Comparison of ENCODE assay signal across 8 cellular contexts in genomic region chr17:2393184-2393953, GRCh38. TPM values are rescaled to one million over a fixed set of nuclear protein-coding genes. Genes with fewer than 3 reads are reported as not detected.
DNase-seq lines count a peak whose midpoint lies in the region; ATAC-seq and TF ChIP-seq lines count a peak whose summit lies in the region.

No MANE protein-coding gene starts in this region.

- peak overlapping the region; percentile 71 for H3K4me3 ChIP-seq in Jurkat, Clone E6-1 (ENCODE audit: low read length)
- peak overlapping the region; percentile 56 to 61 for H3K4me3 ChIP-seq in foreskin fibroblast (ENCODE audit: low read depth in 1 of 2, low read length in 2 of 2)
- H3K4me3 ChIP-seq in neural progenitor cell = peak overlapping the region; percentile 69
- H3K4me3 ChIP-seq in stomach smooth muscle (ENCODE audit: low read length in 2 of 2) = peak overlapping the region; percentile 72 to 79

- H3F3A ChIP-seq in neural progenitor cell (ENCODE audit: low read depth) = peaks cover 53% of the 10 kb centered on the region

- peak overlapping the region; percentile 43 for H3K9ac ChIP-seq in neural progenitor cell
- peak overlapping the region; percentile 83 to 94 for H3K9ac ChIP-seq in stomach smooth muscle (ENCODE audit: low read length in 2 of 2)

- peak overlapping the region; percentile 94 for H3K4me2 ChIP-seq in neural progenitor cell

- peak overlapping the region; percentile 73 for H2AFZ ChIP-seq in neural progenitor cell (replicated peaks)

- H3K36me3 Mint-ChIP-seq in neural progenitor cell = peaks cover 7% of the 10 kb centered on the region

- peak overlapping the region; percentile 80 for H3K4me3 Mint-ChIP-seq in neural progenitor cell

- no peaks in the 10 kb centered on the region for H3K36me3 ChIP-seq in neural progenitor cell
- peaks cover 0 to 3% of the 10 kb centered on the region in 2 donors for H3K36me3 ChIP-seq in stomach smooth muscle (ENCODE audit: control insufficient read depth in 2 of 2, insufficient read depth in 2 of 2, low read length in 2 of 2)

- peaks cover 72% of the 10 kb centered on the region for H3K4me1 Mint-ChIP-seq in neural progenitor cell

- H4K20me1 ChIP-seq in neural progenitor cell (ENCODE audit: low read depth) = peaks cover 68% of the 10 kb centered on the region

- H3K27ac Mint-ChIP-seq in neural progenitor cell = peak overlapping the region; percentile 78

- TF ChIP-seq CTCF in foreskin fibroblast (IDR thresholded peaks at IDR 0.05; ENCODE audit: low read depth, low read length) (no peak), neural progenitor cell (IDR thresholded peaks at IDR 0.05) (no peak)

- H3K79me2 ChIP-seq in neural progenitor cell (ENCODE audit: low read depth) = peaks cover 52% of the 10 kb centered on the region

- no peaks in the 10 kb centered on the region for H3K27me3 ChIP-seq in neural progenitor cell
- no peaks in the 10 kb centered on the region for H3K27me3 ChIP-seq in stomach smooth muscle (ENCODE audit: control insufficient read depth in 1 of 2, insufficient read depth in 2 of 2, low read length in 2 of 2)

- peak overlapping the region; percentile 78 for H3K27ac ChIP-seq in neural progenitor cell
- peak overlapping the region; percentile 96 for H3K27ac ChIP-seq in stomach smooth muscle (ENCODE audit: low read length)

- ATAC-seq in GM21619 (IDR thresholded peaks at IDR 0.05; ENCODE audit: unreplicated experiment) = peak; percentile 36

- H3K9me3 ChIP-seq in neural progenitor cell (ENCODE audit: low read depth) (no peaks in the 10 kb centered on the region), stomach smooth muscle (ENCODE audit: control insufficient read depth in 2 of 2, low read length in 2 of 2) (no peaks in the 10 kb centered on the region)

- H3K27me3 Mint-ChIP-seq in neural progenitor cell (ENCODE audit: insufficient read depth, low read depth) = peaks cover 19% of the 10 kb centered on the region

- DNase-seq in Daoy (ENCODE audit: low read depth) (peak; percentile 95), SHP77 (lab: John Stamatoyannopoulos, UW) (peak; percentile 85 to 91), activated gamma-delta T cell treated with Interleukin-2 at 50 U/mL for 16 hours (peak; percentile 86), foreskin fibroblast (peak; percentile 85 to 95), neural progenitor cell (ENCODE audit: low spot score) (peak; percentile 95)
- peak; percentile 73 for DNase-seq in Jurkat, Clone E6-1 (ENCODE audit: low read depth, low spot score)

- no peaks in the 10 kb centered on the region for H3K9me3 Mint-ChIP-seq in neural progenitor cell

- H3K4me1 ChIP-seq in neural progenitor cell (peaks cover 43% of the 10 kb centered on the region), stomach smooth muscle (ENCODE audit: control insufficient read depth, insufficient read depth, low read length) (peaks cover 72% of the 10 kb centered on the region)

RNA-seq across cellular contexts. Expression of gene MNT, which starts 7.5 kb away (rescaled TPM):
- total RNA-seq in Daoy (2014; rRNA removed; shearing (Covaris generic)) = 1.2 and 1.7 TPM in 2 replicates
- polyA plus RNA-seq in Jurkat, Clone E6-1 (2012; ENCODE audit: insufficient read depth, insufficient read length) = 14.9 TPM
- total RNA-seq in neural progenitor cell (ENCODE audit: low replicate concordance) = 2.2 and 11.1 TPM in 2 replicates

RNA-seq across cellular contexts. Expression of gene SGSM2, which starts 56.1 kb away (rescaled TPM):
- total RNA-seq in Daoy (2014; rRNA removed; shearing (Covaris generic)) = 34.5 and 40.2 TPM in 2 replicates
- polyA plus RNA-seq in Jurkat, Clone E6-1 (2012; ENCODE audit: insufficient read depth, insufficient read length) = 56.2 TPM
- total RNA-seq in neural progenitor cell (ENCODE audit: low replicate concordance) = 39.0 and 70.7 TPM in 2 replicates

RNA-seq across cellular contexts. Expression of gene TSR1, which starts 57.1 kb away (rescaled TPM):
- 117 and 127 TPM in 2 replicates for total RNA-seq in Daoy (2014; rRNA removed; shearing (Covaris generic))
- 70.8 TPM for polyA plus RNA-seq in Jurkat, Clone E6-1 (2012; ENCODE audit: insufficient read depth, insufficient read length)
- 42.2 and 55.0 TPM in 2 replicates for total RNA-seq in neural progenitor cell (ENCODE audit: low replicate concordance)

Comparison
In these comparisons a context has a peak if more than half of its experiments do, and no peak if none do; other contexts are left out.
1. Peak in every context shown above with its lines: DNase-seq, ATAC-seq, H3K4me3 ChIP-seq and H3K27ac ChIP-seq.